In genomic region chr6:157768863-157769551, GRCh38 we compare ENCODE assay signal across 15 cellular contexts. TPM values are rescaled to one million over a fixed set of nuclear protein-coding genes. Genes with fewer than 3 reads are reported as not detected.
DNase-seq lines count a peak whose midpoint lies in the region; ATAC-seq, FAIRE-seq and TF ChIP-seq lines count a peak whose summit lies in the region.
"Had no signal": no experiment of that assay in that cellular context is flagged by ENCODE, and none has a peak within 500 bp of the region (broad histone marks: within the 10 kb centered on the region; RNA-seq: fewer than 3 reads in every experiment).

No MANE protein-coding gene starts in this region.

- H3K4me1 ChIP-seq in BLaER1: peaks cover 60% of the 10 kb centered on the region
- H3K4me1 ChIP-seq in H1 (replicated peaks in 1 of 4; ENCODE audit: control insufficient read depth in 3 of 4, insufficient read depth in 4 of 4, low read length in 3 of 4): peaks cover 3 to 7% (median 5%) of the 10 kb centered on the region in 4 experiments; a peak in 3 of 7 replicates
- H3K4me1 ChIP-seq: BE2C, parathyroid adenoma had no signal

- H4K8ac ChIP-seq in H1 (ENCODE audit: extremely low read depth, insufficient read depth, low read length): peak overlapping the region; percentile 79; the same call in 1 of the 2 replicates

- DNase-seq in GM12891 (ENCODE audit: insufficient read length, low spot score): no peak
- no peak for DNase-seq in H1 (ENCODE audit: low read depth in 1 of 2, low spot score in 2 of 2)
- no peak for DNase-seq in GM10266 (ENCODE audit: extremely low spot score)
- DNase-seq in coronary artery (ENCODE audit: low spot score): no peak
- DNase-seq in left cardiac atrium: no peak
- DNase-seq in EL: no peak
- DNase-seq: amniotic stem cell, BE2C, kidney, NCI-H1092, small intestine had no signal

- H3K4me3 ChIP-seq in BLaER1 (no peak overlapping the region; the same call in 1 of the 2 replicates), H1 (ENCODE audit: extremely low read depth in 1 of 4, insufficient read depth in 2 of 4, low read depth in 3 of 4, low read length in 4 of 4) (no peak overlapping the region), coronary artery (no peak overlapping the region)
- H3K4me3 ChIP-seq: SK-N-MC had no signal

- no peak for TF ChIP-seq CTCF in H1 (IDR thresholded peaks at IDR 0.05; ENCODE audit: control extremely low read depth in 1 of 3, insufficient read depth in 1 of 3, low read depth in 1 of 3, low read length in 3 of 3)
- TF ChIP-seq CTCF in GM10266 (IDR thresholded peaks at IDR 0.05; ENCODE audit: control insufficient read depth, insufficient read depth, low read depth, missing control alignments): no peak
- no peak for TF ChIP-seq CTCF in coronary artery (IDR thresholded peaks at IDR 0.05)

- no peak for TF ChIP-seq EP300 in H1 (IDR thresholded peaks at IDR 0.05; ENCODE audit: borderline replicate concordance in 1 of 2, low read depth in 2 of 2, low read length in 2 of 2)

- H3K23me2 ChIP-seq in H1 (ENCODE audit: low read depth, low read length): no peaks in the 10 kb centered on the region; the same call in 1 of the 2 replicates

- H3K18ac ChIP-seq in H1 (ENCODE audit: extremely low read depth, low read length): no peak overlapping the region; the same call in 1 of the 2 replicates

- peak overlapping the region; percentile 6 for H3K4me3 Mint-ChIP-seq in T-helper 1 cell treated with Interleukin-12 subunit alpha and Interleukin-12 subunit beta and Interleukin-4 antibody, amounts not matched to agents 30 μg/mL and 1 μg/mL, for 36 hours

- peaks cover 7% of the 10 kb centered on the region for H3K9me3 Mint-ChIP-seq in T-helper 1 cell treated with Interleukin-12 subunit alpha and Interleukin-12 subunit beta and Interleukin-4 antibody, amounts not matched to agents 30 μg/mL and 1 μg/mL, for 36 hours

- H3K27me3 ChIP-seq in BLaER1: no peaks in the 10 kb centered on the region
- H3K27me3 ChIP-seq in H1 (replicated peaks in 1 of 4; ENCODE audit: control insufficient read depth in 3 of 4, extremely low read depth in 1 of 4, insufficient read depth in 3 of 4, low read length in 3 of 4): no peaks in the 10 kb centered on the region
- H3K27me3 ChIP-seq: BE2C had no signal

- peaks cover 27% of the 10 kb centered on the region for H3K27me3 Mint-ChIP-seq in T-helper 1 cell treated with Interleukin-12 subunit alpha and Interleukin-12 subunit beta and Interleukin-4 antibody, amounts not matched to agents 30 μg/mL and 1 μg/mL, for 36 hours (ENCODE audit: low read depth)

- H2BK15ac ChIP-seq in H1 (ENCODE audit: low read length): 0 out of 2 replicates have a peak overlapping the region, but pooled peaks have one; percentile 77

- peak overlapping the region; percentile 88 for H4K91ac ChIP-seq in H1 (replicated peaks; ENCODE audit: insufficient read length, low read length)

- no peak overlapping the region for H3K14ac ChIP-seq in H1 (ENCODE audit: insufficient read length)

- no peaks in the 10 kb centered on the region for H3K79me2 ChIP-seq in H1 (ENCODE audit: control insufficient read depth in 1 of 2, insufficient read depth in 2 of 2, low read length in 2 of 2)
- H3K79me2 ChIP-seq: parathyroid adenoma had no signal

- H3K27ac Mint-ChIP-seq in T-helper 1 cell treated with Interleukin-12 subunit alpha and Interleukin-12 subunit beta and Interleukin-4 antibody, amounts not matched to agents 30 μg/mL and 1 μg/mL, for 36 hours: peak overlapping the region; percentile 8

- no peak overlapping the region for H2AFZ ChIP-seq in H1 (ENCODE audit: low read length)
- H2AFZ ChIP-seq: parathyroid adenoma had no signal

- H3K36me3 Mint-ChIP-seq in T-helper 1 cell treated with Interleukin-12 subunit alpha and Interleukin-12 subunit beta and Interleukin-4 antibody, amounts not matched to agents 30 μg/mL and 1 μg/mL, for 36 hours (ENCODE audit: low read depth): peaks cover 4% of the 10 kb centered on the region

- H3K4me1 Mint-ChIP-seq in T-helper 1 cell treated with Interleukin-12 subunit alpha and Interleukin-12 subunit beta and Interleukin-4 antibody, amounts not matched to agents 30 μg/mL and 1 μg/mL, for 36 hours (ENCODE audit: low read depth): peaks cover 32% of the 10 kb centered on the region

- peak overlapping the region; percentile 48 for H2BK5ac ChIP-seq in H1 (ENCODE audit: low read depth, low read length)

- H3K23ac ChIP-seq in H1 (ENCODE audit: insufficient read length): no peak overlapping the region

- H3K4ac ChIP-seq in H1 (replicated peaks; ENCODE audit: insufficient read length, low read depth, low read length): no peak overlapping the region

- no peak overlapping the region for H2BK120ac ChIP-seq in H1 (replicated peaks; ENCODE audit: low read depth, low read length)

- H3K27ac ChIP-seq in BLaER1: peak overlapping the region; percentile 74
- H3K27ac ChIP-seq in H1 (ENCODE audit: low read depth, low read length): no peak overlapping the region
- no peak overlapping the region for H3K27ac ChIP-seq in coronary artery
- H3K27ac ChIP-seq: parathyroid adenoma, SK-N-MC had no signal

- no peak overlapping the region for H2AK5ac ChIP-seq in H1 (ENCODE audit: low read depth, low read length)

- peak overlapping the region; percentile 94; the same call in 1 of the 2 replicates for H2BK12ac ChIP-seq in H1 (ENCODE audit: low read depth, low read length)

- H3K79me1 ChIP-seq in H1 (ENCODE audit: low read depth, low read length): no peaks in the 10 kb centered on the region

- intact Hi-C loops in left cardiac atrium (cut with DNase I): no loop called here

- no peak overlapping the region for H4K5ac ChIP-seq in H1 (ENCODE audit: insufficient read length, low read depth, low read length)

- H3K56ac ChIP-seq in H1 (replicated peaks; ENCODE audit: insufficient read length, low read depth, low read length): no peak overlapping the region

- H3K4me2 ChIP-seq in BLaER1 (peak overlapping the region; percentile 92), H1 (ENCODE audit: insufficient read depth in 1 of 2, low read depth in 2 of 2, low read length in 2 of 2) (no peak overlapping the region)

- TF ChIP-seq POLR2A in GM12891 (IDR thresholded peaks at IDR 0.05; ENCODE audit: low read depth, low read length) (no peak), H1 (IDR thresholded peaks at IDR 0.05; ENCODE audit: control extremely low read depth in 1 of 2, low read depth in 2 of 2, low read length in 2 of 2) (no peak)

- H3K9me3 ChIP-seq in BLaER1 (no peaks in the 10 kb centered on the region), H1 (ENCODE audit: insufficient read depth in 2 of 2, low read depth in 1 of 2, low read length in 1 of 2) (no peaks in the 10 kb centered on the region)
- H3K9me3 ChIP-seq: BE2C had no signal

- peaks cover 1% of the 10 kb centered on the region for H4K20me1 ChIP-seq in BLaER1
- no peaks in the 10 kb centered on the region for H4K20me1 ChIP-seq in H1 (replicated peaks in 1 of 2; ENCODE audit: control insufficient read depth in 1 of 2, insufficient read depth in 2 of 2, low read length in 2 of 2)

- WGBS in H1 (ENCODE audit: extremely low coverage in 1 of 2, insufficient coverage in 1 of 2, insufficient read length in 1 of 2, insufficient replicate concordance in 2 of 2, low coverage in 1 of 2, low lambda C conversion rate in 2 of 2, missing lambda C conversion rate in 1 of 2), 2 experiments: 90% methylated on average over 13 of the region's 13 CpGs; no CpG with 5 or more reads in 1 of the 2 experiments

- FAIRE-seq in GM12891 (lab: Jason Lieb, UNC): peak; percentile 62
- FAIRE-seq in H1 (lab: Jason Lieb, UNC): no peak
- FAIRE-seq: kidney, small intestine had no signal

- no peak for ATAC-seq in left cardiac atrium

- POLR2A ChIA-PET in H1 (lab: Charles Lee; ENCODE audit: partially characterized antibody): no interaction called here

- TF ChIP-seq RAD21 in H1 (IDR thresholded peaks at IDR 0.05 in 1 of 2, conservative IDR thresholded peaks at IDR 0.05 in 1 of 2; ENCODE audit: low read depth in 2 of 2, low read length in 2 of 2): no peak

- H3K36me3 ChIP-seq in BLaER1: no peaks in the 10 kb centered on the region
- H3K36me3 ChIP-seq in H1 (ENCODE audit: control insufficient read depth in 2 of 4, insufficient read depth in 4 of 4, low read length in 3 of 4): no peaks in the 10 kb centered on the region
- H3K36me3 ChIP-seq: BE2C had no signal

- H3K9ac ChIP-seq in BLaER1 (peak overlapping the region; percentile 63), H1 (replicated peaks in 1 of 4; ENCODE audit: extremely low read depth in 1 of 4, low read depth in 3 of 4, low read length in 3 of 4) (no peak overlapping the region)
- H3K9ac ChIP-seq: parathyroid adenoma had no signal

- peak overlapping the region; percentile 8; the same call in 1 of the 2 replicates for H2BK20ac ChIP-seq in H1 (ENCODE audit: low read length)

- CTCF ChIA-PET in H1 (lab: Charles Lee; ENCODE audit: partially characterized antibody): interaction anchor here (1.2 to 1.5 kb wide), 3 partner anchors 11 to 100 kb away, joined by 4 to 5 read pairs (median 4); no protein-coding TSS in a partner anchor

TF ChIP-seq in GM12891, 5 proteins besides CTCF, POLR2A, EP300 and RAD21:
- TF ChIP-seq POLR2AphosphoS5 (IDR thresholded peaks at IDR 0.05; ENCODE audit: low read depth, low read length): no peak
- TF ChIP-seq SPI1 (IDR thresholded peaks at IDR 0.05; ENCODE audit: low read depth, low read length): no peak
- TF ChIP-seq PAX5 (IDR thresholded peaks at IDR 0.05; ENCODE audit: insufficient read depth, low read length, severe bottlenecking): no peak
- no peak for TF ChIP-seq POU2F2 (IDR thresholded peaks at IDR 0.05; ENCODE audit: low read depth, low read length)
- no peak for TF ChIP-seq TAF1 (IDR thresholded peaks at IDR 0.05; ENCODE audit: low read depth, low read length)

TF ChIP-seq in H1, 55 proteins besides CTCF, POLR2A, EP300 and RAD21:
- TF ChIP-seq RXRA (IDR thresholded peaks at IDR 0.05; ENCODE audit: insufficient read depth, low read depth, low read length) (no peak), MAFK (IDR thresholded peaks at IDR 0.05; ENCODE audit: low read depth, low read length) (no peak), SIN3A (conservative IDR thresholded peaks at IDR 0.05 in 1 of 2, IDR thresholded peaks at IDR 0.05 in 1 of 2; ENCODE audit: low read depth in 1 of 2, low read length in 2 of 2) (no peak), SP1 (IDR thresholded peaks at IDR 0.05; ENCODE audit: low read depth, low read length) (no peak), ASH2L (IDR thresholded peaks at IDR 0.05; ENCODE audit: low read length) (no peak)
TF ChIP-seq in H1: peak in this region for 0.

RNA-seq across cellular contexts. Expression of gene SNX9, which starts 54.0 kb away (rescaled TPM):
- 1.6 TPM for polyA plus RNA-seq in GM12891 (2012; ENCODE audit: low read depth, missing spikeins)
- total RNA-seq in H1 (2021; fragmentation: NEBNext Ultra II Directional; extraction: Animal tissue kit (Norgen Biotek cat#: 25700)): 23.1 and 23.2 TPM in 2 replicates
- 10.9 and 11.8 TPM in 2 replicates for polyA plus RNA-seq in H1 (2011; rRNA removed)
- 17.8 TPM for polyA plus RNA-seq in H1 (2011; cell fraction: cytosol; rRNA removed)
- polyA plus RNA-seq in H1 (2011; cell fraction: nucleus; rRNA removed): 14.7 TPM
- polyA plus RNA-seq in H1 (2012, experiment 1 of 2): 14.0 to 18.2 TPM (median 16.2 TPM) in 4 replicates
- 3.6 TPM for polyA plus RNA-seq in H1 (2012, experiment 2 of 2)
- polyA plus RNA-seq in H1 (2013, experiment 1 of 2): 20.5 TPM
- 20.3 TPM for polyA plus RNA-seq in H1 (2013, experiment 2 of 2)
- polyA minus RNA-seq in H1 (2011; rRNA and poly(A)+ RNA removed): 15.1 and 15.9 TPM in 2 replicates
- 11.9 TPM for polyA minus RNA-seq in H1 (2011; cell fraction: cytosol; rRNA and poly(A)+ RNA removed)
- 10.2 TPM for polyA minus RNA-seq in H1 (2011; cell fraction: nucleus; rRNA and poly(A)+ RNA removed)
- total RNA-seq in left cardiac atrium: 10 to 100 TPM; 37.7 to 39.9 TPM
